Comparison of ENCODE assay signal across 20 cellular contexts in genomic region chr1:219478811-219479210, GRCh38.
A peak's percentile ranks its signal among the peaks of the same experiment; 100 is the strongest.
DNase-seq lines count a peak whose midpoint lies in the region; ATAC-seq, FAIRE-seq and TF ChIP-seq lines count a peak whose summit lies in the region.
"Had no signal": no experiment of that assay in that cellular context is flagged by ENCODE, and none has a peak within 500 bp of the region (broad histone marks: within the 10 kb centered on the region; RNA-seq: fewer than 3 reads in every experiment).

No MANE protein-coding gene starts in this region.

- H3K4me3 ChIP-seq in GM23338 (no peak overlapping the region), SK-N-MC (peak overlapping the region; percentile 62), HepG2 (replicated peaks in 1 of 3; ENCODE audit: insufficient read depth in 1 of 3, low read depth in 2 of 3, low read length in 3 of 3) (no peak overlapping the region)
- H3K4me3 ChIP-seq: BLaER1 treated with 17β-estradiol and CSF1 and Interleukin-3, amounts not matched to agents 10 nM and 100 nM; GM23248 had no signal

- TF ChIP-seq CTCF in GM23338 (conservative IDR thresholded peaks at IDR 0.05; ENCODE audit: low read depth in 2 of 2) = no peak
- no peak for TF ChIP-seq CTCF in HepG2 (CRISPR knock-in tag; IDR thresholded peaks at IDR 0.05)

- TF ChIP-seq EP300 in HepG2 (IDR thresholded peaks at IDR 0.05; ENCODE audit: low read depth in 2 of 2, low read length in 2 of 2) (no peak), HepG2 (CRISPR knock-in tag; IDR thresholded peaks at IDR 0.05; ENCODE audit: borderline replicate concordance) (no peak)

- no peak for TF ChIP-seq POLR2A in HepG2 (IDR thresholded peaks at IDR 0.05; ENCODE audit: insufficient read depth in 1 of 2, low read depth in 2 of 2, low read length in 2 of 2)

- H3K27ac ChIP-seq in GM23338 (ENCODE audit: low read depth) (no peak overlapping the region), SK-N-MC (peak overlapping the region; percentile 70; the same call in 1 of the 2 replicates), HepG2 (ENCODE audit: extremely low read length, insufficient read depth, low read length) (no peak overlapping the region)
- H3K27ac ChIP-seq: BLaER1 treated with 17β-estradiol and CSF1 and Interleukin-3, amounts not matched to agents 10 nM and 100 nM; GM23248; HL-60 had no signal

- H3K4me3 Mint-ChIP-seq in GM23338 = no peak overlapping the region
- H3K4me3 Mint-ChIP-seq: B cell; CD8-positive, alpha-beta T cell; HFFc6 had no signal

- intact Hi-C loops in HepG2 (cut with micrococcal nuclease; ENCODE audit: unreplicated experiment) = no loop called here

- in situ Hi-C loops in HepG2 (cut with HindIII; ENCODE audit: extremely low pct_ligation_motif_present, low pct_unique_long_range_greater_than_20kb) = no loop called here

- H3K27me3 ChIP-seq in GM23338 (ENCODE audit: insufficient read depth) (no peaks in the 10 kb centered on the region), HepG2 (ENCODE audit: control insufficient read depth in 1 of 2, insufficient read depth in 2 of 2, low read length in 2 of 2) (no peaks in the 10 kb centered on the region; a peak in 1 of 5 replicates)
- H3K27me3 ChIP-seq: BLaER1 treated with 17β-estradiol and CSF1 and Interleukin-3, amounts not matched to agents 10 nM and 100 nM had no signal

- no peaks in the 10 kb centered on the region for H3K9me3 ChIP-seq in SK-N-MC (ENCODE audit: low read depth, low read length)
- no peaks in the 10 kb centered on the region for H3K9me3 ChIP-seq in HepG2 (ENCODE audit: low read length)
- H3K9me3 ChIP-seq: BLaER1 treated with 17β-estradiol and CSF1 and Interleukin-3, amounts not matched to agents 10 nM and 100 nM had no signal

- no peaks in the 10 kb centered on the region for H3K36me3 Mint-ChIP-seq in GM23338 (ENCODE audit: low read depth)
- H3K36me3 Mint-ChIP-seq: CD8-positive, alpha-beta T cell had no signal

- 19% methylated on average over 3 of the region's 3 CpGs for WGBS in HepG2 (ENCODE audit: low lambda C conversion rate)

- H3K27ac Mint-ChIP-seq in GM23338 = no peak overlapping the region
- H3K27ac Mint-ChIP-seq: B cell; CD8-positive, alpha-beta T cell; HFFc6 had no signal

- CTCF ChIA-PET in HepG2 (lab: Yijun Ruan, JAX; ENCODE audit: low intra/inter-chr PET ratio, low total read pairs) = no interaction called here

- H3K4me2 ChIP-seq in GM23338 = no peak overlapping the region
- H3K4me2 ChIP-seq in HepG2 (ENCODE audit: low read depth, low read length) = no peak overlapping the region
- H3K4me2 ChIP-seq: BLaER1 treated with 17β-estradiol and CSF1 and Interleukin-3, amounts not matched to agents 10 nM and 100 nM had no signal

- no peak for TF ChIP-seq RAD21 in HepG2 (CRISPR knock-in tag; IDR thresholded peaks at IDR 0.05)

- no peaks in the 10 kb centered on the region for H3K9me2 ChIP-seq in GM23338 (ENCODE audit: insufficient read depth)

- H3K9ac ChIP-seq in SK-N-MC (ENCODE audit: insufficient read length) (no peak overlapping the region), HepG2 (ENCODE audit: insufficient read depth, low read depth, low read length) (no peak overlapping the region)
- H3K9ac ChIP-seq: BLaER1 treated with 17β-estradiol and CSF1 and Interleukin-3, amounts not matched to agents 10 nM and 100 nM; GM23248 had no signal

- no peaks in the 10 kb centered on the region for H3K9me3 Mint-ChIP-seq in GM23338
- H3K9me3 Mint-ChIP-seq: CD8-positive, alpha-beta T cell had no signal

- no peaks in the 10 kb centered on the region for H3F3A ChIP-seq in GM23338 (replicated peaks; ENCODE audit: low read depth)

- H2AFZ ChIP-seq in GM23338 (peak overlapping the region; percentile 72), HepG2 (ENCODE audit: low read length) (no peak overlapping the region)
- H2AFZ ChIP-seq: GM23248 had no signal

- no peaks in the 10 kb centered on the region for H4K20me1 ChIP-seq in GM23338 (replicated peaks; ENCODE audit: insufficient read depth)
- H4K20me1 ChIP-seq in HepG2 (ENCODE audit: insufficient read depth, low read length) = no peaks in the 10 kb centered on the region
- H4K20me1 ChIP-seq: BLaER1 treated with 17β-estradiol and CSF1 and Interleukin-3, amounts not matched to agents 10 nM and 100 nM had no signal

- FAIRE-seq in HepG2 (lab: Jason Lieb, UNC) = no peak
- FAIRE-seq: G401.6, GM12891, GM19239, H54 had no signal

- POLR2A ChIA-PET in HepG2 (lab: Yijun Ruan, JAX) = no interaction called here

- no peaks in the 10 kb centered on the region for H3K4me1 ChIP-seq in GM23338 (ENCODE audit: insufficient read depth)
- no peaks in the 10 kb centered on the region for H3K4me1 ChIP-seq in HepG2 (ENCODE audit: insufficient read depth, low read length)
- H3K4me1 ChIP-seq: BLaER1 treated with 17β-estradiol and CSF1 and Interleukin-3, amounts not matched to agents 10 nM and 100 nM had no signal

- no peak for ATAC-seq in GM23338
- no peak for ATAC-seq in HepG2
- ATAC-seq: CD8-positive, alpha-beta T cell; HCT116 had no signal

- H3K79me2 ChIP-seq in GM23338 (replicated peaks; ENCODE audit: insufficient read depth) (no peaks in the 10 kb centered on the region), HepG2 (ENCODE audit: insufficient read depth, low read length) (no peaks in the 10 kb centered on the region)

- no peaks in the 10 kb centered on the region for H3K36me3 ChIP-seq in GM23338 (ENCODE audit: insufficient read depth)
- no peaks in the 10 kb centered on the region for H3K36me3 ChIP-seq in SK-N-MC (ENCODE audit: insufficient read depth, low read length)
- H3K36me3 ChIP-seq in HepG2 (replicated peaks in 1 of 2; ENCODE audit: control insufficient read depth in 1 of 2, insufficient read depth in 2 of 2, low read length in 2 of 2) = no peaks in the 10 kb centered on the region
- H3K36me3 ChIP-seq: BLaER1 treated with 17β-estradiol and CSF1 and Interleukin-3, amounts not matched to agents 10 nM and 100 nM had no signal

- DNase-seq in GM23338 (ENCODE audit: low spot score) (no peak), SK-N-MC (ENCODE audit: low read depth, low spot score) (no peak), islet precursor cell (peak; percentile 65), DMS53 (lab: John Stamatoyannopoulos, UW) (no peak), HepG2 (ENCODE audit: low spot score) (no peak)
- no peak for DNase-seq in activated T-cell treated with anti-CD3 and anti-CD28 coated beads, Interleukin-2, amount 50 U/mL, for 1 hour
- DNase-seq: CD8-positive, alpha-beta T cell; COR-L47; DMS 273 treated with DMSO at 0.1 percent for 48 hours; GM23248; HFFc6; IMR-90 had no signal

- no peaks in the 10 kb centered on the region for H3K27me3 Mint-ChIP-seq in GM23338 (ENCODE audit: insufficient read depth, low read depth, poor library complexity)
- H3K27me3 Mint-ChIP-seq: B cell had no signal

- no TSS peak for BruUV-seq in HepG2 (replicated peaks; lab: Mats Ljungman, UMichigan)

- H3K4me1 Mint-ChIP-seq in GM23338 = no peaks in the 10 kb centered on the region

TF ChIP-seq in HepG2, 621 proteins besides CTCF, POLR2A, EP300 and RAD21:
- TF ChIP-seq NONO (IDR thresholded peaks at IDR 0.05) (no peak), NONO (CRISPR knock-in tag; conservative IDR thresholded peaks at IDR 0.05) (no peak), ZBTB25 (CRISPR knock-in tag; IDR thresholded peaks at IDR 0.05) (no peak), ZBTB44 (CRISPR knock-in tag; IDR thresholded peaks at IDR 0.05) (no peak), HMGXB4 (CRISPR knock-in tag; IDR thresholded peaks at IDR 0.05; ENCODE audit: borderline replicate concordance in 1 of 2, low read depth in 1 of 2) (no peak), ZNF766 (CRISPR knock-in tag; IDR thresholded peaks at IDR 0.05; ENCODE audit: borderline replicate concordance) (no peak), ZKSCAN5 (CRISPR knock-in tag; IDR thresholded peaks at IDR 0.05) (no peak), ZNF337 (CRISPR knock-in tag; IDR thresholded peaks at IDR 0.05; ENCODE audit: borderline replicate concordance, low read depth) (no peak), ZKSCAN1 (IDR thresholded peaks at IDR 0.05; ENCODE audit: low read length) (no peak), SP1 (IDR thresholded peaks at IDR 0.05) (no peak), SP1 (CRISPR knock-in tag; IDR thresholded peaks at IDR 0.05) (no peak)
